Comparison of ENCODE assay signal across 8 cellular contexts in the genomic region with DNA sequence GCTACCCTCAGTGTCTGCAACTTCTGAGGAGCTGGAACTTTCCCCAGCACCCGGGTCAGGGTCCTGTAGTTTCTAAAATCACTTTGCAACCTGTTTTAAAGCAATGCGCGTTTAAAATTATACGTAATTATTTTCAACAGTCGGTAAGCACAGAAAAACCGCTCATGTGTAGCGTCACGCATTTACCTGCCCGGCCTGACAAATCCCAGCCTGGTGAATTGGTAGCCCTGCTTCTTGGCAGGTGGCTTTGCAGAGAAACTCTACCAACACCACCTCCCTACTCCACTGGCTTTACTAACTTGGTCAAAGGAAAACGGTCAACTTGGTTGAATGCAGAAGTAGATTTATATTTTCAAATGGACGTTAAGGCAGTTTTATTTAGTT. TPM values are rescaled to one million over a fixed set of nuclear protein-coding genes. Genes with fewer than 3 reads are reported as not detected.
DNase-seq lines count a peak whose midpoint lies in the region; ATAC-seq, FAIRE-seq and TF ChIP-seq lines count a peak whose summit lies in the region.

No MANE protein-coding gene starts in this region.

- H4K20me1 ChIP-seq in osteoblast (ENCODE audit: insufficient read depth, low read length) = no peaks in the 10 kb centered on the region

- no peak overlapping the region for H3K4me3 ChIP-seq in CD4-positive, alpha-beta memory T cell (ENCODE audit: low read length in 2 of 2)
- peak overlapping the region; percentile 62 for H3K4me3 ChIP-seq in endocrine pancreas (ENCODE audit: control insufficient read depth, insufficient read depth, low read length)
- H3K4me3 ChIP-seq in osteoblast (ENCODE audit: insufficient read depth, low read length) = peak overlapping the region; percentile 78

- no peak for TF ChIP-seq CTCF in osteoblast (IDR thresholded peaks at IDR 0.05; ENCODE audit: extremely low read depth, low read depth, low read length)

- CTCF ChIA-PET in CD4-positive, alpha-beta memory T cell (lab: Charles Lee; ENCODE audit: partially characterized antibody) = no interaction called here

- peaks cover 0 to 6% (median 3%) of the 10 kb centered on the region in 8 donors for H3K9me3 Mint-ChIP-seq in CD4-positive, alpha-beta memory T cell

- intact Hi-C loops in CD4-positive, alpha-beta memory T cell (cut with micrococcal nuclease) = no loop called here

- H3K4me1 Mint-ChIP-seq in CD4-positive, alpha-beta memory T cell = peaks cover 4 to 9% (median 6%) of the 10 kb centered on the region in 4 donors

- H3K4me1 ChIP-seq in CD4-positive, alpha-beta memory T cell (ENCODE audit: insufficient read depth, low read length) = peaks cover 3% of the 10 kb centered on the region
- H3K4me1 ChIP-seq in endocrine pancreas (ENCODE audit: control insufficient read depth, insufficient read depth, low read length) (peaks cover 10% of the 10 kb centered on the region), osteoblast (ENCODE audit: insufficient read depth, low read length) (peaks cover 3% of the 10 kb centered on the region)

- no peaks in the 10 kb centered on the region for H3K36me3 ChIP-seq in CD4-positive, alpha-beta memory T cell (ENCODE audit: insufficient read depth, low read length)
- H3K36me3 ChIP-seq in endocrine pancreas (ENCODE audit: control insufficient read depth, insufficient read depth, low read length) (no peaks in the 10 kb centered on the region), osteoblast (ENCODE audit: insufficient read depth, low read length) (no peaks in the 10 kb centered on the region)

- peak overlapping the region in 7 of 8 donors; percentile 61 to 94 (median 80) for H3K4me3 Mint-ChIP-seq in CD4-positive, alpha-beta memory T cell

- H3K79me2 ChIP-seq in osteoblast (ENCODE audit: insufficient read depth, low read length) = no peaks in the 10 kb centered on the region

- H3K27ac Mint-ChIP-seq in CD4-positive, alpha-beta memory T cell = no peak overlapping the region

- H3K9me3 ChIP-seq in CD4-positive, alpha-beta memory T cell (ENCODE audit: control insufficient read depth in 1 of 2, low read length in 2 of 2) = no peaks in the 10 kb centered on the region
- no peaks in the 10 kb centered on the region for H3K9me3 ChIP-seq in endocrine pancreas (ENCODE audit: control insufficient read depth, low read length)
- H3K9me3 ChIP-seq in osteoblast (ENCODE audit: low read depth, low read length) = no peaks in the 10 kb centered on the region

- POLR2A ChIA-PET in CD4-positive, alpha-beta memory T cell (lab: Charles Lee; ENCODE audit: partially characterized antibody) = no interaction called here

- peak overlapping the region; percentile 88 for H2AFZ ChIP-seq in osteoblast (ENCODE audit: low read length)

- no peaks in the 10 kb centered on the region for H3K36me3 Mint-ChIP-seq in CD4-positive, alpha-beta memory T cell

- FAIRE-seq in frontal cortex (lab: Jason Lieb, UNC) = no peak

- peak overlapping the region; percentile 76 for H3K9ac ChIP-seq in endocrine pancreas (ENCODE audit: control insufficient read depth, insufficient read depth, low read length)

- no peaks in the 10 kb centered on the region for H3K27me3 ChIP-seq in CD4-positive, alpha-beta memory T cell (ENCODE audit: insufficient read depth, low read length)
- H3K27me3 ChIP-seq in endocrine pancreas (ENCODE audit: control insufficient read depth, insufficient read depth, low read length) (no peaks in the 10 kb centered on the region), osteoblast (ENCODE audit: insufficient read depth, low read length) (no peaks in the 10 kb centered on the region)

- no peak overlapping the region for H3K27ac ChIP-seq in CD4-positive, alpha-beta memory T cell (ENCODE audit: low read depth, low read length)
- peak overlapping the region; percentile 22 for H3K27ac ChIP-seq in osteoblast (ENCODE audit: low read depth, low read length)

- H3K4me2 ChIP-seq in osteoblast (ENCODE audit: insufficient read depth, low read length) = peak overlapping the region; percentile 81

- peaks cover 8 to 19% of the 10 kb centered on the region in 2 donors for H3K27me3 Mint-ChIP-seq in CD4-positive, alpha-beta memory T cell

- DNase-seq in CD4-positive, alpha-beta memory T cell = no peak
- peak; percentile 5 for DNase-seq in NCI-H2107 (lab: John Stamatoyannopoulos, UW)
- DNase-seq in osteoblast (ENCODE audit: insufficient read length, low spot score, missing footprints) = no peak
- no peak for DNase-seq in AG20443 (ENCODE audit: low spot score)
- DNase-seq in frontal cortex (ENCODE audit: low spot score in 2 of 2) = no peak

- ATAC-seq in GM21390 (IDR thresholded peaks at IDR 0.05; ENCODE audit: unreplicated experiment) (peak; percentile 4), GM18858 (IDR thresholded peaks at IDR 0.05; ENCODE audit: unreplicated experiment) (no peak)

RNA-seq across cellular contexts. Expression of a gene that starts 0.7 kb away (rescaled TPM):
- not detected for total RNA-seq in CD4-positive, alpha-beta memory T cell
- 1 to 10 TPM in 1 of 2 donors, under 1 TPM in 1; 0.11 to 4.6 TPM for polyA plus RNA-seq in CD4-positive, alpha-beta memory T cell
- 1.8 and 2.7 TPM in 2 replicates for total RNA-seq in osteoblast
- total RNA-seq in frontal cortex = under 0.01 TPM

Comparison
In these comparisons a context has a peak if more than half of its experiments do, and no peak if none do; other contexts are left out.
1. H3K4me3 ChIP-seq: peak in endocrine pancreas (single experiment) and osteoblast (single experiment); none in CD4-positive, alpha-beta memory T cell (0 of 2).